ENCODE assay signal across 10 cellular contexts in the genomic region with DNA sequence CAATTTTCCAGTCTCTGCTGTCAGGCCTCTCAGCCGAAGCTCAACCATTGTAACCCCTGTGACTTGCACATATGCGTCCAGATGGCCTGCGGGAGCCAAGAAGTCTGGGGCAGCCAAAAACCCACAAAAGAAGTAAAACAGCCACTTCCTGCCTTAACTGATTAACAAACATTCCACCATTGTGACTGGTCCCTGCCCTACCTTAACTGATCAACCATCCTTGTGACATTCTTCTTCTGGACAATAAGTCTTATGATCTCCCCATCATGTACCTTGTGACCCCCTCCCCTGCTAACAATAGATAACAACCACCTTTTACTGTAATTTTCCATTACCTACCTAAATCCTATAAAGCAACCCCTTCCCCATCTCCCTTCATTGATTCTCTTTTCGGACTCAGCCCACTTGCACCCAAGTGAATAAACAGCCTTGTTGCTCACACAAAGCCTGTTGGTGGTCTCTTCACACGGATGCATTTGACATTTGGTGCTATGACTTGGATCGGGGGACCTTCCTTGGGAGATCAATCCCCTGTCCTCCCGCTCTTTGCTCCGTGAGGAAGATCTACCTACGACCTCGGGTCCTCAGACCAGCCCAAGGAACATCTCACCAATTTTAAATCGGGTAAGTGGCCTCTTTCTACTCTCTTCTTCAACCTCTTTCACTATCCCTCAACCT. TPM values are rescaled to one million over a fixed set of nuclear protein-coding genes. Genes with fewer than 3 reads are reported as not detected.
DNase-seq lines count a peak whose midpoint lies in the region; ATAC-seq, FAIRE-seq and TF ChIP-seq lines count a peak whose summit lies in the region.
"Had no signal": no experiment of that assay in that cellular context is flagged by ENCODE, and none has a peak within 500 bp of the region (broad histone marks: within the 10 kb centered on the region; RNA-seq: fewer than 3 reads in every experiment).

No MANE protein-coding gene starts in this region.

- intact Hi-C loops in PC-9 (cut with micrococcal nuclease; ENCODE audit: unreplicated experiment) (no loop called here), psoas muscle (cut with DNase I) (loop anchor here in 1 of 2 donors (5.0 kb wide), 1 partner anchor 56 kb away; the partner anchor contains the start of gene ALG8), pancreas (cut with DNase I) (no loop called here)

- H3K4me2 ChIP-seq in PC-9: peak overlapping the region; percentile 9; the same call in 1 of the 2 replicates

- no TSS peak for BruUV-seq in PC-9 (replicated peaks; lab: Mats Ljungman, UMichigan)

- peak overlapping the region; percentile 97 for H2AFZ ChIP-seq in PC-9

- H3K4me1 ChIP-seq in PC-9 (replicated peaks; ENCODE audit: insufficient read depth): peaks cover 25% of the 10 kb centered on the region
- peaks cover 26% of the 10 kb centered on the region for H3K4me1 ChIP-seq in psoas muscle
- peaks cover 6 to 21% (median 8%) of the 10 kb centered on the region in 3 donors for H3K4me1 ChIP-seq in pancreas

- H3K27me3 Mint-ChIP-seq in activated CD4-positive, alpha-beta T cell treated with anti-CD3 and anti-CD28 coated beads, Interleukin-2, amount 10 ng/mL, durations not matched to agents 7 days and 5 days: no peaks in the 10 kb centered on the region

- peak overlapping the region; percentile 23 for H3K4me3 Mint-ChIP-seq in activated CD4-positive, alpha-beta T cell treated with anti-CD3 and anti-CD28 coated beads, Interleukin-2, amount 10 ng/mL, durations not matched to agents 7 days and 5 days

- peaks cover 18% of the 10 kb centered on the region for H3K36me3 Mint-ChIP-seq in activated CD4-positive, alpha-beta T cell treated with anti-CD3 and anti-CD28 coated beads, Interleukin-2, amount 10 ng/mL, durations not matched to agents 7 days and 5 days (ENCODE audit: low read depth)

- H3K9me2 ChIP-seq in PC-9 (ENCODE audit: insufficient read depth): no peaks in the 10 kb centered on the region

- H3K9me3 Mint-ChIP-seq in activated CD4-positive, alpha-beta T cell treated with anti-CD3 and anti-CD28 coated beads, Interleukin-2, amount 10 ng/mL, durations not matched to agents 7 days and 5 days: no peaks in the 10 kb centered on the region

- H3K4me1 Mint-ChIP-seq in activated CD4-positive, alpha-beta T cell treated with anti-CD3 and anti-CD28 coated beads, Interleukin-2, amount 10 ng/mL, durations not matched to agents 7 days and 5 days: peaks cover 47% of the 10 kb centered on the region

- H3K27ac ChIP-seq in PC-9 (no peak overlapping the region), psoas muscle (no peak overlapping the region), pancreas (no peak overlapping the region)

- H3K9me3 ChIP-seq in PC-9 (ENCODE audit: insufficient read depth, low read depth): no peaks in the 10 kb centered on the region
- no peaks in the 10 kb centered on the region for H3K9me3 ChIP-seq in psoas muscle
- H3K9me3 ChIP-seq in pancreas: no peaks in the 10 kb centered on the region

- no peak for DNase-seq in activated CD4-positive, alpha-beta T cell treated with anti-CD3 and anti-CD28 coated beads, Interleukin-2, amount 10 ng/mL, durations not matched to agents 7 days and 5 days
- no peak for DNase-seq in activated CD4-positive, alpha-beta T cell treated with anti-CD3 and anti-CD28 coated beads for 4 hours
- DNase-seq in PC-9 (peak in 1 of 2 experiments; percentile 50), dermis blood vessel endothelial cell (peak; percentile 57), psoas muscle (no peak), NCI-H510A treated with DMSO at 0.1 percent for 48 hours (lab: John Stamatoyannopoulos, UW) (no peak), pancreas (no peak), midbrain (lab: John Stamatoyannopoulos, UW) (no peak)
- DNase-seq: small intestine had no signal

- H4K20me1 ChIP-seq in PC-9 (ENCODE audit: insufficient read depth): peaks cover 25% of the 10 kb centered on the region

- peak overlapping the region; percentile 92 for H3K27ac Mint-ChIP-seq in activated CD4-positive, alpha-beta T cell treated with anti-CD3 and anti-CD28 coated beads, Interleukin-2, amount 10 ng/mL, durations not matched to agents 7 days and 5 days

- CTCF ChIA-PET in activated CD4-positive, alpha-beta T cell treated with anti-CD3 and anti-CD28 coated beads, Interleukin-2, amount 10 ng/mL, durations not matched to agents 7 days and 5 days (lab: Charles Lee): interaction anchor here (0.6 to 1.2 kb wide), 2 partner anchors 9 to 762 kb away, joined by 4 to 6 read pairs; no protein-coding TSS in a partner anchor
- CTCF ChIA-PET in PC-9 (lab: Charles Lee): no interaction called here

- H3K36me3 ChIP-seq in PC-9 (ENCODE audit: low read depth) (no peaks in the 10 kb centered on the region), psoas muscle (ENCODE audit: insufficient read depth in 1 of 2, low read depth in 1 of 2) (peaks cover 0 to 6% of the 10 kb centered on the region in 2 donors), pancreas (no peaks in the 10 kb centered on the region)

- H3K4me3 ChIP-seq in PC-9 (no peak overlapping the region), psoas muscle (peak overlapping the region; percentile 81), pancreas (no peak overlapping the region)

- POLR2A ChIA-PET in activated CD4-positive, alpha-beta T cell treated with anti-CD3 and anti-CD28 coated beads, Interleukin-2, amount 10 ng/mL, durations not matched to agents 7 days and 5 days (lab: Charles Lee): no interaction called here
- POLR2A ChIA-PET in PC-9 (lab: Charles Lee; ENCODE audit: unreplicated experiment): no interaction called here

- peaks cover 39% of the 10 kb centered on the region for H3K79me2 ChIP-seq in PC-9 (ENCODE audit: low read depth)

- ATAC-seq in psoas muscle (no peak), pancreas (no peak)

- 76 to 86% (median 83%) methylated on average over 11 of the region's 11 CpGs for WGBS in psoas muscle, 3 donors
- WGBS in pancreas, 2 donors: 77 to 80% methylated on average over 11 of the region's 11 CpGs

- H3K27me3 ChIP-seq in PC-9 (ENCODE audit: insufficient read depth, low read depth) (no peaks in the 10 kb centered on the region), psoas muscle (ENCODE audit: insufficient read depth in 3 of 3, low read length in 2 of 3) (no peaks in the 10 kb centered on the region), pancreas (no peaks in the 10 kb centered on the region)

- H3F3A ChIP-seq in PC-9 (ENCODE audit: insufficient read depth, low read depth): no peaks in the 10 kb centered on the region

- FAIRE-seq in pancreas (lab: Jason Lieb, UNC): no peak
- FAIRE-seq: small intestine, urothelium cell line had no signal

- TF ChIP-seq CTCF in PC-9 (conservative IDR thresholded peaks at IDR 0.05) (no peak), psoas muscle (IDR thresholded peaks at IDR 0.05) (no peak), pancreas (IDR thresholded peaks at IDR 0.05) (no peak)

RNA-seq across cellular contexts. Expression of gene NDUFC2, which starts 1.3 kb away (rescaled TPM):
- total RNA-seq in activated CD4-positive, alpha-beta T cell treated with anti-CD3 and anti-CD28 coated beads, Interleukin-2, amount 10 ng/mL, durations not matched to agents 7 days and 5 days: 100 to 1,000 TPM; 182 to 220 TPM
- total RNA-seq in PC-9 (2021): 380 and 394 TPM in 2 replicates
- 67.6 and 105 TPM in 2 replicates for total RNA-seq in dermis blood vessel endothelial cell
- total RNA-seq in psoas muscle: 100 to 1,000 TPM; 223 to 309 (median 252) TPM
- polyA plus RNA-seq in psoas muscle: 100 to 1,000 TPM; 224 to 350 (median 264) TPM
- 10 to 100 TPM; 57.7 to 80.4 (median 73.6) TPM for total RNA-seq in pancreas
- polyA plus RNA-seq in pancreas: 100 to 1,000 TPM in 1 of 2 donors, 10 to 100 TPM in 1; 42.6 to 114 TPM

RNA-seq across cellular contexts. Expression of gene THRSP, which starts 17.3 kb away (rescaled TPM):
- total RNA-seq in activated CD4-positive, alpha-beta T cell treated with anti-CD3 and anti-CD28 coated beads, Interleukin-2, amount 10 ng/mL, durations not matched to agents 7 days and 5 days: not detected
- 0.72 TPM in 1 of 2 replicates, not detected in the other for total RNA-seq in PC-9 (2021)
- not detected in 2 replicates for total RNA-seq in dermis blood vessel endothelial cell
- total RNA-seq in psoas muscle: 1 to 10 TPM in 2 of 4 donors, under 1 TPM in 2; 0.24 to 5.6 (median 1.6) TPM
- 1 to 10 TPM in 2 of 3 donors, under 1 TPM in 1; 0.61 to 7.2 (median 2.2) TPM for polyA plus RNA-seq in psoas muscle
- total RNA-seq in pancreas: 1 to 10 TPM in 2 of 6 donors, not detected in 4; 4.5 to 9.2 TPM
- polyA plus RNA-seq in pancreas: 1 to 10 TPM in 1 of 2 donors, under 1 TPM in 1; 0.63 to 3.3 TPM

RNA-seq across cellular contexts. Expression of gene KCTD14, which starts 57.9 kb away (rescaled TPM):
- total RNA-seq in activated CD4-positive, alpha-beta T cell treated with anti-CD3 and anti-CD28 coated beads, Interleukin-2, amount 10 ng/mL, durations not matched to agents 7 days and 5 days: under 1 TPM; 0.19 to 0.25 TPM
- total RNA-seq in PC-9 (2021) (12.0 and 21.3 TPM in 2 replicates), dermis blood vessel endothelial cell (0.51 and 1.1 TPM in 2 replicates), psoas muscle (under 1 TPM in 2 of 4 donors, not detected in 2; 0.18 to 0.32 TPM), pancreas (10 to 100 TPM; 11.9 to 20.7 (median 13.9) TPM)
- polyA plus RNA-seq in psoas muscle (under 1 TPM; 0.12 to 0.27 (median 0.18) TPM), pancreas (1 to 10 TPM; 7.0 to 8.2 TPM)

RNA-seq across cellular contexts. Expression of gene ALG8, which starts 58.5 kb away (rescaled TPM):
- 10 to 100 TPM; 51.2 to 70.3 TPM for total RNA-seq in activated CD4-positive, alpha-beta T cell treated with anti-CD3 and anti-CD28 coated beads, Interleukin-2, amount 10 ng/mL, durations not matched to agents 7 days and 5 days
- total RNA-seq in PC-9 (2021) (63.4 and 67.5 TPM in 2 replicates), dermis blood vessel endothelial cell (17.9 and 30.4 TPM in 2 replicates), psoas muscle (10 to 100 TPM in 2 of 4 donors, 1 to 10 TPM in 2; 9.1 to 15.7 (median 12.2) TPM), pancreas (10 to 100 TPM; 10.8 to 18.4 (median 16.3) TPM)
- polyA plus RNA-seq in psoas muscle (10 to 100 TPM; 10.3 to 14.9 (median 11.4) TPM), pancreas (10 to 100 TPM; 26.5 to 29.0 TPM)
